ENCODE assay signal across 3 cellular contexts in the genomic region with DNA sequence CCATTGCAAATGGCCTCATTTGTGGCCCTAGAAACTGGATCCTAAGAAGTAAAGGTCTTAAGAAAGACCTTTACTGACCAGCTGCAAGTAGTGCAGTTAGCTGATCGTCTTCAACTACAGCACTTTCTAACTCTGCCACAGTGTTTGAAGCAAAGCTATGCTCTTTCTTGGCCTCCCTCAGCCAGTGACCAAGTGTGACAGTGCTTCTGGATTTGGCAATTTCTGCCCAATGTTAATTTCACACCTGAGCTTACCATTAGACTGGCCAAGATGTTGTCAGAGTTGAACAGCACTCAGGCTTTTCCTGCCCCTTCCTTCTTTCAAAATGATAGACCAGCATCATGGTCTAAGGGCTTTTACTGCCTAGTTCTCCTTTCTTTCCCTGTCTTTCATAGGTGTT.
TF ChIP-seq lines count a peak whose summit lies in the region.

No MANE protein-coding gene starts in this region.

TF ChIP-seq in SK-N-SH treated with all-trans-retinoic acid at 6 μM for 48 hours, 23 proteins besides CTCF, POLR2A, EP300 and RAD21 (continues in another document):
- no peak for TF ChIP-seq RARB (CRISPR knock-in tag; IDR thresholded peaks at IDR 0.05)
- TF ChIP-seq ZNF8 (CRISPR knock-in tag; IDR thresholded peaks at IDR 0.05): no peak
- no peak for TF ChIP-seq ISL1 (CRISPR knock-in tag; IDR thresholded peaks at IDR 0.05)
- TF ChIP-seq, protein P1, sequence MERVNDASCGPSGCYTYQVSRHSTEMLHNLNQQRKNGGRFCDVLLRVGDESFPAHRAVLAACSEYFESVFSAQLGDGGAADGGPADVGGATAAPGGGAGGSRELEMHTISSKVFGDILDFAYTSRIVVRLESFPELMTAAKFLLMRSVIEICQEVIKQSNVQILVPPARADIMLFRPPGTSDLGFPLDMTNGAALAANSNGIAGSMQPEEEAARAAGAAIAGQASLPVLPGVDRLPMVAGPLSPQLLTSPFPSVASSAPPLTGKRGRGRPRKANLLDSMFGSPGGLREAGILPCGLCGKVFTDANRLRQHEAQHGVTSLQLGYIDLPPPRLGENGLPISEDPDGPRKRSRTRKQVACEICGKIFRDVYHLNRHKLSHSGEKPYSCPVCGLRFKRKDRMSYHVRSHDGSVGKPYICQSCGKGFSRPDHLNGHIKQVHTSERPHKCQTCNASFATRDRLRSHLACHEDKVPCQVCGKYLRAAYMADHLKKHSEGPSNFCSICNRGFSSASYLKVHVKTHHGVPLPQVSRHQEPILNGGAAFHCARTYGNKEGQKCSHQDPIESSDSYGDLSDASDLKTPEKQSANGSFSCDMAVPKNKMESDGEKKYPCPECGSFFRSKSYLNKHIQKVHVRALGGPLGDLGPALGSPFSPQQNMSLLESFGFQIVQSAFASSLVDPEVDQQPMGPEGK (CRISPR knock-in tag; IDR thresholded peaks at IDR 0.05; ENCODE audit: borderline replicate concordance): no peak
- no peak for TF ChIP-seq CSDC2 (CRISPR knock-in tag; IDR thresholded peaks at IDR 0.05)
- no peak for TF ChIP-seq SNAI2 (CRISPR knock-in tag; IDR thresholded peaks at IDR 0.05)
- TF ChIP-seq ZNF565 (CRISPR knock-in tag; conservative IDR thresholded peaks at IDR 0.05; ENCODE audit: low read depth): no peak
- TF ChIP-seq, protein P2, sequence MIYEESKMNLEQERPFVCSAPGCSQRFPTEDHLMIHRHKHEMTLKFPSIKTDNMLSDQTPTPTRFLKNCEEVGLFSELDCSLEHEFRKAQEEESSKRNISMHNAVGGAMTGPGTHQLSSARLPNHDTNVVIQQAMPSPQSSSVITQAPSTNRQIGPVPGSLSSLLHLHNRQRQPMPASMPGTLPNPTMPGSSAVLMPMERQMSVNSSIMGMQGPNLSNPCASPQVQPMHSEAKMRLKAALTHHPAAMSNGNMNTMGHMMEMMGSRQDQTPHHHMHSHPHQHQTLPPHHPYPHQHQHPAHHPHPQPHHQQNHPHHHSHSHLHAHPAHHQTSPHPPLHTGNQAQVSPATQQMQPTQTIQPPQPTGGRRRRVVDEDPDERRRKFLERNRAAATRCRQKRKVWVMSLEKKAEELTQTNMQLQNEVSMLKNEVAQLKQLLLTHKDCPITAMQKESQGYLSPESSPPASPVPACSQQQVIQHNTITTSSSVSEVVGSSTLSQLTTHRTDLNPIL (CRISPR knock-in tag; IDR thresholded peaks at IDR 0.05; ENCODE audit: low read depth): no peak
- no peak for TF ChIP-seq ARNTL (CRISPR knock-in tag; IDR thresholded peaks at IDR 0.05; ENCODE audit: borderline replicate concordance, low read depth)
- no peak for TF ChIP-seq ZNF70 (CRISPR knock-in tag; IDR thresholded peaks at IDR 0.05)
- no peak for TF ChIP-seq ESRRG (CRISPR knock-in tag; IDR thresholded peaks at IDR 0.05)
- TF ChIP-seq, protein P3, sequence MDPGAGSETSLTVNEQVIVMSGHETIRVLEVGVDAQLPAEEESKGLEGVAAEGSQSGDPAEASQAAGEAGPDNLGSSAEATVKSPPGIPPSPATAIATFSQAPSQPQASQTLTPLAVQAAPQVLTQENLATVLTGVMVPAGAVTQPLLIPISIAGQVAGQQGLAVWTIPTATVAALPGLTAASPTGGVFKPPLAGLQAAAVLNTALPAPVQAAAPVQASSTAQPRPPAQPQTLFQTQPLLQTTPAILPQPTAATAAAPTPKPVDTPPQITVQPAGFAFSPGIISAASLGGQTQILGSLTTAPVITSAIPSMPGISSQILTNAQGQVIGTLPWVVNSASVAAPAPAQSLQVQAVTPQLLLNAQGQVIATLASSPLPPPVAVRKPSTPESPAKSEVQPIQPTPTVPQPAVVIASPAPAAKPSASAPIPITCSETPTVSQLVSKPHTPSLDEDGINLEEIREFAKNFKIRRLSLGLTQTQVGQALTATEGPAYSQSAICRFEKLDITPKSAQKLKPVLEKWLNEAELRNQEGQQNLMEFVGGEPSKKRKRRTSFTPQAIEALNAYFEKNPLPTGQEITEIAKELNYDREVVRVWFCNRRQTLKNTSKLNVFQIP (CRISPR knock-in tag; IDR thresholded peaks at IDR 0.05; ENCODE audit: borderline replicate concordance, low read depth): no peak
- no peak for TF ChIP-seq PPARA (CRISPR knock-in tag; IDR thresholded peaks at IDR 0.05; ENCODE audit: borderline replicate concordance)
- no peak for TF ChIP-seq TOX (CRISPR knock-in tag; IDR thresholded peaks at IDR 0.05; ENCODE audit: borderline replicate concordance)
- TF ChIP-seq OSR1 (CRISPR knock-in tag; IDR thresholded peaks at IDR 0.05): no peak
- no peak for TF ChIP-seq ZFP30 (CRISPR knock-in tag; IDR thresholded peaks at IDR 0.05)
- TF ChIP-seq GLIS3 (CRISPR knock-in tag; IDR thresholded peaks at IDR 0.05): no peak
- TF ChIP-seq ZFP3 (CRISPR knock-in tag; IDR thresholded peaks at IDR 0.05): no peak

TF ChIP-seq in SK-N-SH, 30 proteins besides CTCF, POLR2A, EP300 and RAD21:
- TF ChIP-seq SMC3 (IDR thresholded peaks at IDR 0.05; ENCODE audit: low read depth, low read length) (no peak), FOXM1 (IDR thresholded peaks at IDR 0.05; ENCODE audit: low read depth) (no peak), JUND (IDR thresholded peaks at IDR 0.05) (no peak), NFIC (IDR thresholded peaks at IDR 0.05; ENCODE audit: borderline replicate concordance) (no peak), POLR2AphosphoS5 (IDR thresholded peaks at IDR 0.05; ENCODE audit: low read depth, low read length) (no peak)
- TF ChIP-seq, protein P4, sequence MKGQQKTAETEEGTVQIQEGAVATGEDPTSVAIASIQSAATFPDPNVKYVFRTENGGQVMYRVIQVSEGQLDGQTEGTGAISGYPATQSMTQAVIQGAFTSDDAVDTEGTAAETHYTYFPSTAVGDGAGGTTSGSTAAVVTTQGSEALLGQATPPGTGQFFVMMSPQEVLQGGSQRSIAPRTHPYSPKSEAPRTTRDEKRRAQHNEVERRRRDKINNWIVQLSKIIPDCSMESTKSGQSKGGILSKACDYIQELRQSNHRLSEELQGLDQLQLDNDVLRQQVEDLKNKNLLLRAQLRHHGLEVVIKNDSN (IDR thresholded peaks at IDR 0.05; ENCODE audit: borderline replicate concordance, low read depth): no peak

TF ChIP-seq in endothelial cell of umbilical vein, 7 proteins besides CTCF, POLR2A, EP300 and RAD21:
- TF ChIP-seq, protein P5, sequence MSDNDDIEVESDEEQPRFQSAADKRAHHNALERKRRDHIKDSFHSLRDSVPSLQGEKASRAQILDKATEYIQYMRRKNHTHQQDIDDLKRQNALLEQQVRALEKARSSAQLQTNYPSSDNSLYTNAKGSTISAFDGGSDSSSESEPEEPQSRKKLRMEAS (IDR thresholded peaks at IDR 0.05; ENCODE audit: insufficient read depth, insufficient read length): no peak
- TF ChIP-seq MYC (IDR thresholded peaks at IDR 0.05; ENCODE audit: low read depth, low read length) (no peak), POLR2AphosphoS5 (IDR thresholded peaks at IDR 0.05; ENCODE audit: insufficient read depth, low read depth, low read length) (no peak), EZH2 (IDR thresholded peaks at IDR 0.05; ENCODE audit: borderline replicate concordance, low read depth, low read length, severe bottlenecking) (no peak), GATA2 (IDR thresholded peaks at IDR 0.05; ENCODE audit: insufficient read depth, insufficient read length, low read depth, low read length) (no peak), FOS (IDR thresholded peaks at IDR 0.05; ENCODE audit: borderline replicate concordance, insufficient read depth, low read length) (no peak), JUN (IDR thresholded peaks at IDR 0.05; ENCODE audit: borderline replicate concordance, insufficient read depth, insufficient read length, low read depth) (no peak)
